In genomic region chrX:42385730-42386129, GRCh38 we compare ENCODE assay signal across 22 cellular contexts.
"Had no signal": no experiment of that assay in that cellular context is flagged by ENCODE, and none has a peak within 500 bp of the region (broad histone marks: within the 10 kb centered on the region; RNA-seq: fewer than 3 reads in every experiment).

No MANE protein-coding gene starts in this region.

- H3K27me3 ChIP-seq: pancreas, suprapubic skin had no signal

- ATAC-seq: activated T-cell treated with anti-CD3 and anti-CD28 coated beads, Interleukin-2, amount 50 U/mL, for 72 hours; heart left ventricle; left colon; mucosa of descending colon; pancreas; psoas muscle; right cardiac atrium; stimulated activated effector memory CD8-positive, alpha-beta T cell treated with anti-CD3 and anti-CD28 coated beads, Interleukin-12 subunit alpha, Interleukin-12 subunit beta, amount 100 ng/mL, for 72 hours; stimulated activated naive CD8-positive, alpha-beta T cell treated with anti-CD3 and anti-CD28 coated beads, Interleukin-15, amount 100 ng/mL, for 72 hours had no signal

- H3K4me1 ChIP-seq: heart left ventricle, pancreas, psoas muscle, suprapubic skin, tibial nerve had no signal

- H3K4me3 ChIP-seq: heart left ventricle, mucosa of descending colon, pancreas, psoas muscle, suprapubic skin, tibial nerve had no signal

- DNase-seq: activated CD4-positive, alpha-beta memory T cell treated with anti-CD3 and anti-CD28 coated beads, Interleukin-2, amount 10 ng/mL, durations not matched to agents 7 days and 5 days; activated CD4-positive, alpha-beta T cell treated with anti-CD3 and anti-CD28 coated beads, Interleukin-2, amount 10 ng/mL, durations not matched to agents 24 days and 14 days; activated effector memory CD4-positive, alpha-beta T cell treated with anti-CD3 and anti-CD28 coated beads, Interleukin-2, amount 50 U/mL, for 16 hours; activated naive CD4-positive, alpha-beta T cell treated with anti-CD3 and anti-CD28 coated beads, Interleukin-2, amount 10 ng/mL, durations not matched to agents 7 days and 5 days; activated T-cell treated with anti-CD3 and anti-CD28 coated beads, Interleukin-2, amount 50 U/mL, for 72 hours; effector CD4-positive, alpha-beta T cell; heart left ventricle; left colon; mesendoderm; mucosa of descending colon; nephron progenitor cell; pancreas; psoas muscle; right cardiac atrium; stimulated activated CD4-positive, alpha-beta T cell treated with anti-CD3 and anti-CD28 coated beads, Interleukin-12 subunit alpha, Interleukin-12 subunit beta, amount 100 ng/mL, for 4 hours; stimulated activated naive CD8-positive, alpha-beta T cell treated with anti-CD3 and anti-CD28 coated beads, Interleukin-15, amount 100 ng/mL, for 72 hours had no signal

- H3K36me3 ChIP-seq: heart left ventricle, pancreas, suprapubic skin, tibial nerve had no signal

- H3K9me3 ChIP-seq: heart left ventricle, mucosa of descending colon, pancreas, psoas muscle, suprapubic skin, tibial nerve had no signal

- H3K27ac ChIP-seq: heart left ventricle, pancreas, psoas muscle, suprapubic skin, tibial nerve, VCaP had no signal

- FAIRE-seq: endometrium, islet of Langerhans, pancreas had no signal
